ENCODE assay signal across 24 cellular contexts in genomic region chr22:45819305-45819704, GRCh38.
"Had no signal": no experiment of that assay in that cellular context is flagged by ENCODE, and none has a peak within 500 bp of the region (broad histone marks: within the 10 kb centered on the region; RNA-seq: fewer than 3 reads in every experiment).

No MANE protein-coding gene starts in this region.

- H3K27me3 ChIP-seq: ovary, spleen, tibial nerve, upper lobe of right lung, vagina had no signal

- H3K4me1 ChIP-seq: upper lobe of right lung had no signal

- H3K4me3 ChIP-seq: lung, ovary, spleen, tibial nerve, upper lobe of right lung, vagina had no signal

- H3K27me3 Mint-ChIP-seq: naive B cell; stimulated activated memory B cell treated with anti-CD40 and anti-IgM and Interleukin-4, amounts not matched to agents 10 μg/mL and 1 μg/mL and 100 μg/mL, for 72 hours; stimulated activated naive CD8-positive, alpha-beta T cell treated with anti-CD3 and anti-CD28 coated beads, Interleukin-15, Interleukin-2, amounts not matched to agents 100 ng/mL and 50 ng/mL, for 24 hours had no signal

- H3K36me3 ChIP-seq: ovary had no signal

- H3K4me1 Mint-ChIP-seq: immature natural killer cell; naive B cell; stimulated activated memory B cell treated with anti-CD40 and anti-IgM and Interleukin-4, amounts not matched to agents 10 μg/mL and 1 μg/mL and 100 μg/mL, for 72 hours had no signal

- DNase-seq: cortex of kidney; effector memory CD4-positive, alpha-beta T cell; glutamatergic neuron; immature natural killer cell; kidney; left colon; left ventricle myocardium superior; mesendoderm; naive B cell; nucleus accumbens; ovary; spleen; stimulated activated CD4-positive, alpha-beta T cell treated with anti-CD3 and anti-CD28 coated beads, Interleukin-15, amount 100 ng/mL, for 24 hours; stimulated activated CD4-positive, alpha-beta T cell treated with anti-CD3 and anti-CD28 coated beads, Interleukin-1b, Interleukin-23, amount 100 ng/mL, for 48 hours; stimulated activated CD4-positive, alpha-beta T cell treated with anti-CD3 and anti-CD28 coated beads, Interleukin-4, amount 100 ng/mL, for 24 hours; upper lobe of right lung had no signal

- H3K27ac ChIP-seq: ovary, spleen, upper lobe of right lung had no signal

- H3K4me3 Mint-ChIP-seq: immature natural killer cell; naive B cell; stimulated activated memory B cell treated with anti-CD40 and anti-IgM and Interleukin-4, amounts not matched to agents 10 μg/mL and 1 μg/mL and 100 μg/mL, for 72 hours; stimulated activated naive CD8-positive, alpha-beta T cell treated with anti-CD3 and anti-CD28 coated beads, Interleukin-15, Interleukin-2, amounts not matched to agents 100 ng/mL and 50 ng/mL, for 24 hours had no signal

- ATAC-seq: esophagus mucosa; left colon; left ventricle myocardium superior; stimulated activated memory B cell treated with anti-CD40 and anti-IgM and Interleukin-4, amounts not matched to agents 10 μg/mL and 1 μg/mL and 100 μg/mL, for 72 hours; upper lobe of right lung had no signal

- H3K27ac Mint-ChIP-seq: naive B cell; stimulated activated memory B cell treated with anti-CD40 and anti-IgM and Interleukin-4, amounts not matched to agents 10 μg/mL and 1 μg/mL and 100 μg/mL, for 72 hours; stimulated activated naive CD8-positive, alpha-beta T cell treated with anti-CD3 and anti-CD28 coated beads, Interleukin-15, Interleukin-2, amounts not matched to agents 100 ng/mL and 50 ng/mL, for 24 hours had no signal

- H3K9me3 ChIP-seq: ovary, spleen, tibial nerve, upper lobe of right lung, vagina had no signal

- FAIRE-seq: endometrium, frontal cortex, kidney had no signal

- H3K9me3 Mint-ChIP-seq: immature natural killer cell; naive B cell; stimulated activated memory B cell treated with anti-CD40 and anti-IgM and Interleukin-4, amounts not matched to agents 10 μg/mL and 1 μg/mL and 100 μg/mL, for 72 hours; stimulated activated naive CD8-positive, alpha-beta T cell treated with anti-CD3 and anti-CD28 coated beads, Interleukin-15, Interleukin-2, amounts not matched to agents 100 ng/mL and 50 ng/mL, for 24 hours had no signal
